ENCODE assay signal across 22 cellular contexts in genomic region chr10:130984686-130985085, GRCh38.
"Had no signal": no experiment of that assay in that cellular context is flagged by ENCODE, and none has a peak within 500 bp of the region (broad histone marks: within the 10 kb centered on the region; RNA-seq: fewer than 3 reads in every experiment).

No MANE protein-coding gene starts in this region.

- H3K27me3 ChIP-seq: SJSA1 had no signal

- H3K4me3 Mint-ChIP-seq: IgD-negative memory B cell had no signal

- H3K27ac Mint-ChIP-seq: IgD-negative memory B cell had no signal

- H3K36me3 Mint-ChIP-seq: IgD-negative memory B cell had no signal

- H3K9ac ChIP-seq: KMS-11 had no signal

- H3K27ac ChIP-seq: KMS-11, SJSA1, SK-N-MC had no signal

- H3K27me3 Mint-ChIP-seq: IgD-negative memory B cell had no signal

- H3K4me2 ChIP-seq: KMS-11 had no signal

- H3K4me1 ChIP-seq: SJSA1 had no signal

- DNase-seq: Kasumi-1, MM.1S, NCI-H1092 treated with DMSO at 0.1 percent for 48 hours, NCI-H1436, NCI-H187, NCI-H2029, NCI-H2081 treated with DMSO at 0.1 percent for 48 hours, NCI-H2171, NCI-H226, NCI-H446, NCI-H510A, NCI-H524 treated with DMSO at 0.1 percent for 48 hours, NCI-H69, NCI-H774, Right ventricle myocardium superior, RPMI8226, SIG-M5 had no signal

- H3K4me1 Mint-ChIP-seq: IgD-negative memory B cell had no signal

- H3K4me3 ChIP-seq: K562, SJSA1, SK-N-MC had no signal

- H3K9me3 ChIP-seq: SJSA1 had no signal

- H3K36me3 ChIP-seq: SJSA1 had no signal
